Comparison of ENCODE assay signal across 1 cellular context in genomic region chrX:39398215-39398972, GRCh38.
TF ChIP-seq lines count a peak whose summit lies in the region.

No MANE protein-coding gene starts in this region.

TF ChIP-seq in GM23338, 12 proteins besides CTCF, POLR2A, EP300 and RAD21 (continued from another document):
- no peak for TF ChIP-seq ZNF462 (CRISPR knock-in tag; IDR thresholded peaks at IDR 0.05)
- TF ChIP-seq CREB1 (CRISPR knock-in tag; IDR thresholded peaks at IDR 0.05; ENCODE audit: low read depth) = no peak
- no peak for TF ChIP-seq NANOG (IDR thresholded peaks at IDR 0.05; ENCODE audit: borderline replicate concordance)
- TF ChIP-seq JUNB (IDR thresholded peaks at IDR 0.05; ENCODE audit: unreplicated experiment) = no peak
- no peak for TF ChIP-seq POLR2AphosphoS5 (IDR thresholded peaks at IDR 0.05; ENCODE audit: low read depth)
- TF ChIP-seq, protein P1, sequence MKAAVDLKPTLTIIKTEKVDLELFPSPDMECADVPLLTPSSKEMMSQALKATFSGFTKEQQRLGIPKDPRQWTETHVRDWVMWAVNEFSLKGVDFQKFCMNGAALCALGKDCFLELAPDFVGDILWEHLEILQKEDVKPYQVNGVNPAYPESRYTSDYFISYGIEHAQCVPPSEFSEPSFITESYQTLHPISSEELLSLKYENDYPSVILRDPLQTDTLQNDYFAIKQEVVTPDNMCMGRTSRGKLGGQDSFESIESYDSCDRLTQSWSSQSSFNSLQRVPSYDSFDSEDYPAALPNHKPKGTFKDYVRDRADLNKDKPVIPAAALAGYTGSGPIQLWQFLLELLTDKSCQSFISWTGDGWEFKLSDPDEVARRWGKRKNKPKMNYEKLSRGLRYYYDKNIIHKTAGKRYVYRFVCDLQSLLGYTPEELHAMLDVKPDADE (IDR thresholded peaks at IDR 0.05) = no peak
- no peak for TF ChIP-seq REST (IDR thresholded peaks at IDR 0.05; ENCODE audit: unreplicated experiment)
- no peak for TF ChIP-seq ZNF114 (CRISPR knock-in tag; IDR thresholded peaks at IDR 0.05)
TF ChIP-seq in GM23338: peak in this region for 0.
